ENCODE assay signal across 21 cellular contexts in the genomic region with DNA sequence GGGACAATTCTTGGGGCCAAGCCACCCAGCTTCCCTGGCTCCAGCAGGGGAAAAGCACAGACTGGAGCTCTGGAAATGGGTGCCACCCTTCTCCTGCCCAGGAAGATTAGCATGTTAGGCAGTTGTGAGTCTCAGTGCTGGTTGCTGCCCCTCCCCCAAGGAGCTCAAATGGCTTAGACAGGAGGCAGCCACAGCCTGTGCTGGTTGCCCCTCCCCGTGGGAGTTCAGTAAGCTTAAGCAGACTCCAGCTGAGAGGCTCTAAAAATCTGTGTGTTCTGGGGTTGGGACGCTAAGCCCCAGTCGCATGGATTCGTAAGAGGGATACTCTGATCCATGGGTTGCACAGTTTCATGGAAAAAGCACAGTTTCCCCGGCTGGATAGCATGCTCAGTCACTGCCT.
"Had no signal": no experiment of that assay in that cellular context is flagged by ENCODE, and none has a peak within 500 bp of the region (broad histone marks: within the 10 kb centered on the region; RNA-seq: fewer than 3 reads in every experiment).

No MANE protein-coding gene starts in this region.

- H3K9me3 ChIP-seq: adrenal gland, gastroesophageal sphincter, uterus had no signal

- H3K27ac ChIP-seq: adrenal gland, gastroesophageal sphincter, left lung, right atrium auricular region, skin epidermis, tibial nerve, uterus had no signal

- H3K4me1 ChIP-seq: adrenal gland, gastroesophageal sphincter, left lung, right atrium auricular region, tibial nerve, uterus had no signal

- H3K27ac Mint-ChIP-seq: activated T-helper 17 cell treated with anti-CD3 and anti-CD28 coated beads, Interleukin-2, amount 50 U/mL, for 72 hours; naive thymus-derived CD4-positive, alpha-beta T cell had no signal

- H3K36me3 ChIP-seq: adrenal gland, gastroesophageal sphincter, left lung, right atrium auricular region, tibial nerve, uterus had no signal

- DNase-seq: activated CD4-positive, alpha-beta T cell treated with anti-CD3 and anti-CD28 coated beads, Interleukin-2, amount 50 U/mL, for 1 hour; activated naive CD4-positive, alpha-beta T cell treated with anti-CD3 and anti-CD28 coated beads, Interleukin-2, amount 50 U/mL, for 16 hours; activated T-cell treated with anti-CD3 and anti-CD28 coated beads for 4 hours; adrenal gland; erythroblast; islet precursor cell; mucosa of descending colon; naive thymus-derived CD4-positive, alpha-beta T cell; stimulated activated CD4-positive, alpha-beta T cell treated with anti-CD3 and anti-CD28 coated beads, Interleukin-15, amount 100 ng/mL, for 24 hours; stimulated activated CD4-positive, alpha-beta T cell treated with anti-CD3 and anti-CD28 coated beads, Interleukin-4, amount 100 ng/mL, for 1 hour; stimulated activated naive CD4-positive, alpha-beta T cell; T-helper 2 cell; uterus had no signal

- FAIRE-seq: TTC549 had no signal

- H3K4me3 Mint-ChIP-seq: activated T-helper 17 cell treated with anti-CD3 and anti-CD28 coated beads, Interleukin-2, amount 50 U/mL, for 72 hours; naive thymus-derived CD4-positive, alpha-beta T cell had no signal

- H3K36me3 Mint-ChIP-seq: naive thymus-derived CD4-positive, alpha-beta T cell had no signal

- ATAC-seq: activated CD4-positive, CD25-positive, alpha-beta regulatory T cell treated with anti-CD3 and anti-CD28 coated beads, Interleukin-2, amount 50 U/mL, for 24 hours; activated T-helper 17 cell treated with anti-CD3 and anti-CD28 coated beads, Interleukin-2, amount 50 U/mL, for 72 hours; gastroesophageal sphincter; left lung; mucosa of descending colon; naive thymus-derived CD4-positive, alpha-beta T cell had no signal

- H3K4me3 ChIP-seq: adrenal gland, gastroesophageal sphincter, left lung, mucosa of descending colon, right atrium auricular region, skin epidermis, tibial nerve, uterus had no signal

- H3K4me1 Mint-ChIP-seq: activated T-helper 17 cell treated with anti-CD3 and anti-CD28 coated beads, Interleukin-2, amount 50 U/mL, for 72 hours; naive thymus-derived CD4-positive, alpha-beta T cell had no signal

- H3K27me3 Mint-ChIP-seq: activated T-helper 17 cell treated with anti-CD3 and anti-CD28 coated beads, Interleukin-2, amount 50 U/mL, for 72 hours; naive thymus-derived CD4-positive, alpha-beta T cell had no signal
